ENCODE assay signal across 2 cellular contexts in genomic region chr17:55746466-55746865, GRCh38.
A peak's percentile ranks its signal among the peaks of the same experiment; 100 is the strongest.
TF ChIP-seq lines count a peak whose summit lies in the region.

No MANE protein-coding gene starts in this region.

TF ChIP-seq in IMR-90, 13 proteins besides CTCF, POLR2A, EP300 and RAD21:
- TF ChIP-seq FOS (IDR thresholded peaks at IDR 0.05; ENCODE audit: low read depth, low read length), result no peak
- peak; percentile 50; the same call in 1 of the 2 replicates for TF ChIP-seq CEBPB (IDR thresholded peaks at IDR 0.05; ENCODE audit: low read depth, low read length)

TF ChIP-seq in HepG2, 621 proteins besides CTCF, POLR2A, EP300 and RAD21:
- TF ChIP-seq ZBTB1 (CRISPR knock-in tag; IDR thresholded peaks at IDR 0.05; ENCODE audit: borderline replicate concordance) (no peak), PPARG (CRISPR knock-in tag; conservative IDR thresholded peaks at IDR 0.05) (peak; percentile 69), THAP9 (CRISPR knock-in tag; IDR thresholded peaks at IDR 0.05; ENCODE audit: borderline replicate concordance) (no peak), ATF7 (IDR thresholded peaks at IDR 0.05) (peak; percentile 53), ATF7 (CRISPR knock-in tag; IDR thresholded peaks at IDR 0.05) (no peak), CEBPB (IDR thresholded peaks at IDR 0.05; ENCODE audit: borderline replicate concordance, low read depth, low read length) (peak; percentile 69), ZNF850 (CRISPR knock-in tag; conservative IDR thresholded peaks at IDR 0.05) (no peak)
